1 cellular context compared by ENCODE assay signal in the genomic region with DNA sequence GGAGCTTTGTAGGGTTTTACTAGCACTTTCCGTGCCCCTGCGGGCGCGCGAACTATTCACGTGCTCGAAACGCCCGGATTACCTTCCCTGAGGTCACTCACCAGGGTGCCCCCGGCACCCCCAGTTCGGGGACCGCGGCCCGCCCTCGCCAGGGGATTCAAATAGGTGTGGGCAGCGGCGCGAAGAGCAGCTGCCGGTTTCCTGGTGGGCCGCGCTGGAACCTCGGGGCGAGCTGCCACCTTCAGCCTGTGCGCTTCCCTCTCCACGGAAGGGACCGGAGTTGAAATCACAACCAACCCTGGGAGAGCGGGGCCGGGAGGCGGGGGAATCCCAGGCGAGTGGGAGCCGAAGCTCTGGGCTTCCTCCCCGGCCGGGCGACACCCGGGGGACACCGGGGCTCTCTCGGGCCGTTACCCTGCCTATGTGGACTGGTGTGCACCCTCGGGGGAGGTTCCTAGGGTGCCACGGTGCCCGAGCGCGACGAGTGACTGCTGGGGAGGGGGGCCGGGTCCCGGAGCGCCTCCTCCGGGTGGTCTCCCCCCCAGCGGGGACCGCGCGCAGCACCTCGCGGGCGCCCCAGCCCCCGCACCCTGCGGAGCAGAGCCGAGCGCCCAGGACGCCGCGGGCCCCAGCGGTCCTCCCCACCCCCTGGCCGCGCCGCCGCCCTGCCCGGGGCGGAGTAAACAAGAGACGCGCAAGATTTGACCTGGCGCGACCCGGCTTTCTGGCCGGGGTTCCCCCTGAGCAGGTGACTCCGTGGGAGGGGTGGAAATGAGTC.
TF ChIP-seq lines count a peak whose summit lies in the region.

No MANE protein-coding gene starts in this region.

TF ChIP-seq in HepG2, 621 proteins besides CTCF, POLR2A, EP300 and RAD21 (continued from another document and continues in another):
- TF ChIP-seq PAX8 (CRISPR knock-in tag; IDR thresholded peaks at IDR 0.05; ENCODE audit: borderline replicate concordance): peak; percentile 81; the same call in 1 of the 2 replicates
- TF ChIP-seq, protein P1, sequence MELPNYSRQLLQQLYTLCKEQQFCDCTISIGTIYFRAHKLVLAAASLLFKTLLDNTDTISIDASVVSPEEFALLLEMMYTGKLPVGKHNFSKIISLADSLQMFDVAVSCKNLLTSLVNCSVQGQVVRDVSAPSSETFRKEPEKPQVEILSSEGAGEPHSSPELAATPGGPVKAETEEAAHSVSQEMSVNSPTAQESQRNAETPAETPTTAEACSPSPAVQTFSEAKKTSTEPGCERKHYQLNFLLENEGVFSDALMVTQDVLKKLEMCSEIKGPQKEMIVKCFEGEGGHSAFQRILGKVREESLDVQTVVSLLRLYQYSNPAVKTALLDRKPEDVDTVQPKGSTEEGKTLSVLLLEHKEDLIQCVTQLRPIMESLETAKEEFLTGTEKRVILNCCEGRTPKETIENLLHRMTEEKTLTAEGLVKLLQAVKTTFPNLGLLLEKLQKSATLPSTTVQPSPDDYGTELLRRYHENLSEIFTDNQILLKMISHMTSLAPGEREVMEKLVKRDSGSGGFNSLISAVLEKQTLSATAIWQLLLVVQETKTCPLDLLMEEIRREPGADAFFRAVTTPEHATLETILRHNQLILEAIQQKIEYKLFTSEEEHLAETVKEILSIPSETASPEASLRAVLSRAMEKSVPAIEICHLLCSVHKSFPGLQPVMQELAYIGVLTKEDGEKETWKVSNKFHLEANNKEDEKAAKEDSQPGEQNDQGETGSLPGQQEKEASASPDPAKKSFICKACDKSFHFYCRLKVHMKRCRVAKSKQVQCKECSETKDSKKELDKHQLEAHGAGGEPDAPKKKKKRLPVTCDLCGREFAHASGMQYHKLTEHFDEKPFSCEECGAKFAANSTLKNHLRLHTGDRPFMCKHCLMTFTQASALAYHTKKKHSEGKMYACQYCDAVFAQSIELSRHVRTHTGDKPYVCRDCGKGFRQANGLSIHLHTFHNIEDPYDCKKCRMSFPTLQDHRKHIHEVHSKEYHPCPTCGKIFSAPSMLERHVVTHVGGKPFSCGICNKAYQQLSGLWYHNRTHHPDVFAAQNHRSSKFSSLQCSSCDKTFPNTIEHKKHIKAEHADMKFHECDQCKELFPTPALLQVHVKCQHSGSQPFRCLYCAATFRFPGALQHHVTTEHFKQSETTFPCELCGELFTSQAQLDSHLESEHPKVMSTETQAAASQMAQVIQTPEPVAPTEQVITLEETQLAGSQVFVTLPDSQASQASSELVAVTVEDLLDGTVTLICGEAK (IDR thresholded peaks at IDR 0.05): no peak
- TF ChIP-seq, protein P1 (CRISPR knock-in tag; IDR thresholded peaks at IDR 0.05): peak; percentile 46
- TF ChIP-seq PPARG (CRISPR knock-in tag; conservative IDR thresholded peaks at IDR 0.05): no peak
- no peak for TF ChIP-seq KLF11 (CRISPR knock-in tag; IDR thresholded peaks at IDR 0.05)
- TF ChIP-seq ZFP1 (CRISPR knock-in tag; IDR thresholded peaks at IDR 0.05): no peak
- TF ChIP-seq REL (CRISPR knock-in tag; conservative IDR thresholded peaks at IDR 0.05): no peak
- 0 out of 2 replicates have a peak, but pooled peaks have one; percentile 46 for TF ChIP-seq NRL (CRISPR knock-in tag; IDR thresholded peaks at IDR 0.05; ENCODE audit: borderline replicate concordance)
- TF ChIP-seq MIXL1 (CRISPR knock-in tag; IDR thresholded peaks at IDR 0.05): no peak
- TF ChIP-seq ATF4 (CRISPR knock-in tag; IDR thresholded peaks at IDR 0.05): peak in 1 of 2 experiments; percentile 64; a peak in 2 of 4 replicates
- no peak for TF ChIP-seq ZNF737 (CRISPR knock-in tag; IDR thresholded peaks at IDR 0.05; ENCODE audit: borderline replicate concordance)
- TF ChIP-seq STAG1 (CRISPR knock-in tag; IDR thresholded peaks at IDR 0.05): no peak; the same call in 1 of the 2 replicates
- no peak for TF ChIP-seq TBP (CRISPR knock-in tag; IDR thresholded peaks at IDR 0.05)
- TF ChIP-seq CENPBD1 (CRISPR knock-in tag; IDR thresholded peaks at IDR 0.05; ENCODE audit: borderline replicate concordance, low read depth): no peak
- peak; percentile 90 for TF ChIP-seq SKI (IDR thresholded peaks at IDR 0.05; ENCODE audit: partially characterized antibody)
- TF ChIP-seq ZZZ3 (CRISPR knock-in tag; IDR thresholded peaks at IDR 0.05; ENCODE audit: borderline replicate concordance): no peak; the same call in 1 of the 2 replicates
- peak; percentile 50; the same call in 1 of the 2 replicates for TF ChIP-seq ZNF253 (CRISPR knock-in tag; IDR thresholded peaks at IDR 0.05; ENCODE audit: borderline replicate concordance)
- TF ChIP-seq DNMT3B (CRISPR knock-in tag; conservative IDR thresholded peaks at IDR 0.05): no peak
- peak; percentile 31; the same call in 1 of the 2 replicates for TF ChIP-seq NCOR1 (IDR thresholded peaks at IDR 0.05; ENCODE audit: borderline replicate concordance, low read length)
- peak; percentile 62 for TF ChIP-seq ASH2L (IDR thresholded peaks at IDR 0.05; ENCODE audit: insufficient read length, low read depth, low read length)
- TF ChIP-seq ZBTB38 (CRISPR knock-in tag; IDR thresholded peaks at IDR 0.05): no peak; the same call in 1 of the 2 replicates
- peak; percentile 22; the same call in 1 of the 2 replicates for TF ChIP-seq ZNF331 (CRISPR knock-in tag; IDR thresholded peaks at IDR 0.05)
- TF ChIP-seq ARNT2 (CRISPR knock-in tag; IDR thresholded peaks at IDR 0.05; ENCODE audit: low read depth): peak; percentile 34; the same call in 1 of the 2 replicates
- TF ChIP-seq, protein P2, sequence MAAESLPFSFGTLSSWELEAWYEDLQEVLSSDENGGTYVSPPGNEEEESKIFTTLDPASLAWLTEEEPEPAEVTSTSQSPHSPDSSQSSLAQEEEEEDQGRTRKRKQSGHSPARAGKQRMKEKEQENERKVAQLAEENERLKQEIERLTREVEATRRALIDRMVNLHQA (CRISPR knock-in tag; IDR thresholded peaks at IDR 0.05): no peak
- no peak for TF ChIP-seq JUN (CRISPR knock-in tag; IDR thresholded peaks at IDR 0.05)
- no peak for TF ChIP-seq REXO4 (CRISPR knock-in tag; IDR thresholded peaks at IDR 0.05; ENCODE audit: borderline replicate concordance)
- TF ChIP-seq ZNF124 (CRISPR knock-in tag; IDR thresholded peaks at IDR 0.05): no peak
- no peak; the same call in 1 of the 2 replicates for TF ChIP-seq ZNF772 (CRISPR knock-in tag; IDR thresholded peaks at IDR 0.05)
- TF ChIP-seq HOXA5 (CRISPR knock-in tag; IDR thresholded peaks at IDR 0.05): no peak; the same call in 1 of the 2 replicates
- TF ChIP-seq MAF1 (CRISPR knock-in tag; IDR thresholded peaks at IDR 0.05; ENCODE audit: borderline replicate concordance): peak; percentile 6; the same call in 1 of the 2 replicates
- TF ChIP-seq POLR2AphosphoS2 (IDR thresholded peaks at IDR 0.05; ENCODE audit: low read depth, low read length): no peak
- TF ChIP-seq XBP1 (CRISPR knock-in tag; IDR thresholded peaks at IDR 0.05): no peak; the same call in 1 of the 2 replicates
- TF ChIP-seq, protein P3, sequence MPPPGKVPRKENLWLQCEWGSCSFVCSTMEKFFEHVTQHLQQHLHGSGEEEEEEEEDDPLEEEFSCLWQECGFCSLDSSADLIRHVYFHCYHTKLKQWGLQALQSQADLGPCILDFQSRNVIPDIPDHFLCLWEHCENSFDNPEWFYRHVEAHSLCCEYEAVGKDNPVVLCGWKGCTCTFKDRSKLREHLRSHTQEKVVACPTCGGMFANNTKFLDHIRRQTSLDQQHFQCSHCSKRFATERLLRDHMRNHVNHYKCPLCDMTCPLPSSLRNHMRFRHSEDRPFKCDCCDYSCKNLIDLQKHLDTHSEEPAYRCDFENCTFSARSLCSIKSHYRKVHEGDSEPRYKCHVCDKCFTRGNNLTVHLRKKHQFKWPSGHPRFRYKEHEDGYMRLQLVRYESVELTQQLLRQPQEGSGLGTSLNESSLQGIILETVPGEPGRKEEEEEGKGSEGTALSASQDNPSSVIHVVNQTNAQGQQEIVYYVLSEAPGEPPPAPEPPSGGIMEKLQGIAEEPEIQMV (CRISPR knock-in tag; IDR thresholded peaks at IDR 0.05; ENCODE audit: low read depth): no peak
- peak; percentile 62; the same call in 1 of the 2 replicates for TF ChIP-seq ETV5 (CRISPR knock-in tag; IDR thresholded peaks at IDR 0.05; ENCODE audit: borderline replicate concordance)
- no peak for TF ChIP-seq ZNF329 (CRISPR knock-in tag; IDR thresholded peaks at IDR 0.05; ENCODE audit: low read depth)
- no peak for TF ChIP-seq ATF5 (CRISPR knock-in tag; IDR thresholded peaks at IDR 0.05; ENCODE audit: low read depth)
- TF ChIP-seq, protein P4, sequence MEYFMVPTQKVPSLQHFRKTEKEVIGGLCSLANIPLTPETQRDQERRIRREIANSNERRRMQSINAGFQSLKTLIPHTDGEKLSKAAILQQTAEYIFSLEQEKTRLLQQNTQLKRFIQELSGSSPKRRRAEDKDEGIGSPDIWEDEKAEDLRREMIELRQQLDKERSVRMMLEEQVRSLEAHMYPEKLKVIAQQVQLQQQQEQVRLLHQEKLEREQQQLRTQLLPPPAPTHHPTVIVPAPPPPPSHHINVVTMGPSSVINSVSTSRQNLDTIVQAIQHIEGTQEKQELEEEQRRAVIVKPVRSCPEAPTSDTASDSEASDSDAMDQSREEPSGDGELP (IDR thresholded peaks at IDR 0.05; ENCODE audit: borderline replicate concordance, low read depth): peak; percentile 76
- TF ChIP-seq GABPB1 (CRISPR knock-in tag; IDR thresholded peaks at IDR 0.05): peak; percentile 67
- TF ChIP-seq ZNF552 (CRISPR knock-in tag; IDR thresholded peaks at IDR 0.05; ENCODE audit: borderline replicate concordance): no peak
- no peak for TF ChIP-seq ATF6 (CRISPR knock-in tag; conservative IDR thresholded peaks at IDR 0.05)
- no peak for TF ChIP-seq ZNF143 (CRISPR knock-in tag; IDR thresholded peaks at IDR 0.05)
- TF ChIP-seq, protein P5, sequence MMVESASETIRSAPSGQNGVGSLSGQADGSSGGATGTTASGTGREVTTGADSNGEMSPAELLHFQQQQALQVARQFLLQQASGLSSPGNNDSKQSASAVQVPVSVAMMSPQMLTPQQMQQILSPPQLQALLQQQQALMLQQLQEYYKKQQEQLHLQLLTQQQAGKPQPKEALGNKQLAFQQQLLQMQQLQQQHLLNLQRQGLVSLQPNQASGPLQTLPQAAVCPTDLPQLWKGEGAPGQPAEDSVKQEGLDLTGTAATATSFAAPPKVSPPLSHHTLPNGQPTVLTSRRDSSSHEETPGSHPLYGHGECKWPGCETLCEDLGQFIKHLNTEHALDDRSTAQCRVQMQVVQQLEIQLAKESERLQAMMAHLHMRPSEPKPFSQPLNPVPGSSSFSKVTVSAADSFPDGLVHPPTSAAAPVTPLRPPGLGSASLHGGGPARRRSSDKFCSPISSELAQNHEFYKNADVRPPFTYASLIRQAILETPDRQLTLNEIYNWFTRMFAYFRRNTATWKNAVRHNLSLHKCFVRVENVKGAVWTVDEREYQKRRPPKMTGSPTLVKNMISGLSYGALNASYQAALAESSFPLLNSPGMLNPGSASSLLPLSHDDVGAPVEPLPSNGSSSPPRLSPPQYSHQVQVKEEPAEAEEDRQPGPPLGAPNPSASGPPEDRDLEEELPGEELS (CRISPR knock-in tag; IDR thresholded peaks at IDR 0.05): peak; percentile 86
- no peak for TF ChIP-seq CENPX (CRISPR knock-in tag; IDR thresholded peaks at IDR 0.05)
- no peak for TF ChIP-seq NONO (IDR thresholded peaks at IDR 0.05)
- TF ChIP-seq NONO (CRISPR knock-in tag; conservative IDR thresholded peaks at IDR 0.05): no peak; the same call in none of the 2 replicates
